In the genomic region with DNA sequence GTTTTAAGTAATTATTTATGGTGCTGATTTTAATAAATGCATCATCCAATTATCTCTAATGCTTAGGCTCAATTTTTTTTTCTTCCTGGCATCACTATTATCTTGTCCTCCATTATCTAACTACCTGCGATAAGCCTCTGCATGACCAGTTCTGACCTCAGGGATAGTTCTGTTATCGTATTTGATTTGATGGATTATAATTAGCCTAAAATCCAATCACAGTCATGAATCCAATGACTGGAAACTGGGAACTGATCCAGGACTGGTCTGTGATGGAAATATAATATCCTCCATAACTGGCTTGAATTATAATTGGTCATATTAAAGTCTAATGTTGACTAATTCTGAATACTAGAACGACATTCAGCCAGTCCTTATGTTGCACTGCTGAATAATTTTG, we compare ENCODE assay signal across 21 cellular contexts. TPM values are rescaled to one million over a fixed set of nuclear protein-coding genes. Genes with fewer than 3 reads are reported as not detected.
A peak's percentile ranks its signal among the peaks of the same experiment; 100 is the strongest.
DNase-seq lines count a peak whose midpoint lies in the region; ATAC-seq and TF ChIP-seq lines count a peak whose summit lies in the region.
"Had no signal": no experiment of that assay in that cellular context is flagged by ENCODE, and none has a peak within 500 bp of the region (broad histone marks: within the 10 kb centered on the region; RNA-seq: fewer than 3 reads in every experiment).

No MANE protein-coding gene starts in this region.

- no peaks in the 10 kb centered on the region for H3K36me3 ChIP-seq in BE2C
- H3K36me3 ChIP-seq: HAP-1, MG63 had no signal

- H3K27me3 ChIP-seq in BE2C, result no peaks in the 10 kb centered on the region
- H3K27me3 ChIP-seq: MG63 had no signal

- no peak for TF ChIP-seq CTCF in BE2C (IDR thresholded peaks at IDR 0.05; ENCODE audit: low read depth, low read length)

- H3K9me3 ChIP-seq in BE2C, result no peaks in the 10 kb centered on the region
- H3K9me3 ChIP-seq: HAP-1, MG63 had no signal

- H3K4me1 ChIP-seq in BE2C, result peaks cover 40% of the 10 kb centered on the region
- H3K4me1 ChIP-seq: HAP-1 had no signal

- DNase-seq in BE2C (peak; percentile 64), NCI-H1092 treated with DMSO at 0.1 percent for 48 hours (lab: John Stamatoyannopoulos, UW) (peak; percentile 66), NCI-H524 (lab: John Stamatoyannopoulos, UW) (peak; percentile 27 to 83), SK-N-DZ (ENCODE audit: low spot score) (peak; percentile 57), DMS53 (lab: John Stamatoyannopoulos, UW) (no peak), NOMO-1 (lab: John Stamatoyannopoulos, UW; ENCODE audit: unreplicated experiment in 2 of 2) (no peak), ureter (ENCODE audit: low spot score) (no peak)
- DNase-seq: DMS79 treated with DMSO at 0.1 percent for 48 hours, MG63, NCI-H1694, NCI-H2081 treated with DMSO at 0.1 percent for 48 hours, NCI-H774, PC-3, Right ventricle myocardium superior had no signal

- ATAC-seq in HG02884 (IDR thresholded peaks at IDR 0.05; ENCODE audit: unreplicated experiment), result no peak
- ATAC-seq: HepG2, K562, PC-3 had no signal

- H3K4me3 ChIP-seq in BE2C (ENCODE audit: low read depth, low read length), result peak overlapping the region; percentile 26
- H3K4me3 ChIP-seq: HAP-1, K562, MG63 had no signal

RNA-seq across cellular contexts. Expression of gene MYH15, which starts 1.1 kb away (rescaled TPM):
- polyA plus RNA-seq in BE2C (2012; ENCODE audit: insufficient read depth, insufficient read length, low read depth), result 10.1 TPM
- polyA plus RNA-seq in SK-N-DZ (2014; cell fraction: cytosol; rRNA removed), result 1.5 and 1.6 TPM in 2 replicates
- 1.8 and 2.4 TPM in 2 replicates for polyA plus RNA-seq in SK-N-DZ (2014; cell fraction: nucleus; rRNA removed)
- 0.52 TPM for total RNA-seq in ureter
- total RNA-seq: B cell, HT-29, SK-MEL-5 had no signal

Comparison
In these comparisons a context has a peak if more than half of its experiments do, and no peak if none do; other contexts are left out.
1. DNase-seq: peak in BE2C (single experiment), NCI-H1092 treated with DMSO at 0.1 percent for 48 hours (single experiment), NCI-H524 (2 of 2) and SK-N-DZ (single experiment); none in DMS53 (single experiment), NOMO-1 (0 of 2) and ureter (single experiment).